In the genomic region with DNA sequence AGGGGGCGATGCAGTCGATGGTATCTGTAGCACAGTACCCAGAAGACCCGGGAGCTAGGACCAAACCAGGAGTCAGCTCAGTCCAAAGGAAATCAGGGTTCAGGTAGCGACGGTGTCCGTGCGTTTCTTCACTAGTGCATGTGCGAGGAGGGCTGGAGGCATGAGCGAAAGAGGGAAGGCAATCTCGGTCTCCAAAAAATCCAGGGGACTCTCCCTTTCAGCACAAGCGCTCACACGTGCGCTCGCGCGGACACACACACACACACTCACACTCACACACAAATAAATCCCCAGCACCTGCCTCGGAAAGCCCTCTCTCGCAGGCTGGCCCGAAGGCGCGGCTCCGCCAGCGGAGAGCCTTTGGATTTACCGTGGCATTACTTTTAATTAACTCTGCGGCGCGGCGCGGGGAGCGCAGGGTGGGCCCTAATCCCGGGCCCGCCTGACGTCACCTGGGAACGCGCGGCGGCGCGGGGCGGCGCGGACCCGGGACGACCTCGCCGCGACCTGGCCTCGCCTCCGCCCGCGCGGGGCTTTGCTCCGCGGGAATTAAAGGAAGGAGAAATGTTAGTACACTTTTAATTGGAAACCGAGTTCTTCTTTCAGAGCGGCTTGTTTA, we compare ENCODE assay signal across 1 cellular context.
TF ChIP-seq lines count a peak whose summit lies in the region.

No MANE protein-coding gene starts in this region.

TF ChIP-seq in HEK293, 187 proteins besides CTCF, POLR2A, EP300 and RAD21 (continued from another document):
- TF ChIP-seq, protein P1, sequence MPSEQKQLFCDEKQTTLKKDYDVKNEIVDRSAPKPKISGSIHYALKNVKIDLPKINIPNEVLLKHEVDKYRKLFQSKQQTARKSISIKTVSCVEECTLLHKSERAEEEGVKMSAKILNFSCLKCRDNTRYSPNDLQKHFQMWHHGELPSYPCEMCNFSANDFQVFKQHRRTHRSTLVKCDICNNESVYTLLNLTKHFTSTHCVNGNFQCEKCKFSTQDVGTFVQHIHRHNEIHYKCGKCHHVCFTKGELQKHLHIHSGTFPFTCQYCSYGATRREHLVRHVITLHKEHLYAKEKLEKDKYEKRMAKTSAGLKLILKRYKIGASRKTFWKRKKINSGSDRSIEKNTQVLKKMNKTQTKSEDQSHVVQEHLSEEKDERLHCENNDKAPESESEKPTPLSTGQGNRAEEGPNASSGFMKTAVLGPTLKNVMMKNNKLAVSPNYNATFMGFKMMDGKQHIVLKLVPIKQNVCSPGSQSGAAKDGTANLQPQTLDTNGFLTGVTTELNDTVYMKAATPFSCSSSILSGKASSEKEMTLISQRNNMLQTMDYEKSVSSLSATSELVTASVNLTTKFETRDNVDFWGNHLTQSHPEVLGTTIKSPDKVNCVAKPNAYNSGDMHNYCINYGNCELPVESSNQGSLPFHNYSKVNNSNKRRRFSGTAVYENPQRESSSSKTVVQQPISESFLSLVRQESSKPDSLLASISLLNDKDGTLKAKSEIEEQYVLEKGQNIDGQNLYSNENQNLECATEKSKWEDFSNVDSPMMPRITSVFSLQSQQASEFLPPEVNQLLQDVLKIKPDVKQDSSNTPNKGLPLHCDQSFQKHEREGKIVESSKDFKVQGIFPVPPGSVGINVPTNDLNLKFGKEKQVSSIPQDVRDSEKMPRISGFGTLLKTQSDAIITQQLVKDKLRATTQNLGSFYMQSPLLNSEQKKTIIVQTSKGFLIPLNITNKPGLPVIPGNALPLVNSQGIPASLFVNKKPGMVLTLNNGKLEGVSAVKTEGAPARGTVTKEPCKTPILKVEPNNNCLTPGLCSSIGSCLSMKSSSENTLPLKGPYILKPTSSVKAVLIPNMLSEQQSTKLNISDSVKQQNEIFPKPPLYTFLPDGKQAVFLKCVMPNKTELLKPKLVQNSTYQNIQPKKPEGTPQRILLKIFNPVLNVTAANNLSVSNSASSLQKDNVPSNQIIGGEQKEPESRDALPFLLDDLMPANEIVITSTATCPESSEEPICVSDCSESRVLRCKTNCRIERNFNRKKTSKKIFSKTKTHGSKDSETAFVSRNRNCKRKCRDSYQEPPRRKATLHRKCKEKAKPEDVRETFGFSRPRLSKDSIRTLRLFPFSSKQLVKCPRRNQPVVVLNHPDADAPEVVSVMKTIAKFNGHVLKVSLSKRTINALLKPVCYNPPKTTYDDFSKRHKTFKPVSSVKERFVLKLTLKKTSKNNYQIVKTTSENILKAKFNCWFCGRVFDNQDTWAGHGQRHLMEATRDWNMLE (tag by site-specific recombination; conservative IDR thresholded peaks at IDR 0.05; ENCODE audit: low read depth), result no peak
- TF ChIP-seq ZNF155 (tag by site-specific recombination; IDR thresholded peaks at IDR 0.05), result no peak
- TF ChIP-seq KLF7 (tag by site-specific recombination; IDR thresholded peaks at IDR 0.05; ENCODE audit: borderline replicate concordance), result no peak
- no peak for TF ChIP-seq ZNF670 (tag by site-specific recombination; IDR thresholded peaks at IDR 0.05; ENCODE audit: low read depth)
- TF ChIP-seq, protein P2, sequence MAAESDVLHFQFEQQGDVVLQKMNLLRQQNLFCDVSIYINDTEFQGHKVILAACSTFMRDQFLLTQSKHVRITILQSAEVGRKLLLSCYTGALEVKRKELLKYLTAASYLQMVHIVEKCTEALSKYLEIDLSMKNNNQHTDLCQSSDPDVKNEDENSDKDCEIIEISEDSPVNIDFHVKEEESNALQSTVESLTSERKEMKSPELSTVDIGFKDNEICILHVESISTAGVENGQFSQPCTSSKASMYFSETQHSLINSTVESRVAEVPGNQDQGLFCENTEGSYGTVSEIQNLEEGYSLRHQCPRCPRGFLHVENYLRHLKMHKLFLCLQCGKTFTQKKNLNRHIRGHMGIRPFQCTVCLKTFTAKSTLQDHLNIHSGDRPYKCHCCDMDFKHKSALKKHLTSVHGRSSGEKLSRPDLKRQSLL (tag by site-specific recombination; IDR thresholded peaks at IDR 0.05), result no peak
- TF ChIP-seq ZNF561 (tag by site-specific recombination; IDR thresholded peaks at IDR 0.05; ENCODE audit: borderline replicate concordance), result no peak; the same call in 1 of the 2 replicates
- TF ChIP-seq ZXDB (tag by site-specific recombination; IDR thresholded peaks at IDR 0.05), result no peak
- TF ChIP-seq ZSCAN23 (tag by site-specific recombination; IDR thresholded peaks at IDR 0.05), result no peak
- TF ChIP-seq, protein P3, sequence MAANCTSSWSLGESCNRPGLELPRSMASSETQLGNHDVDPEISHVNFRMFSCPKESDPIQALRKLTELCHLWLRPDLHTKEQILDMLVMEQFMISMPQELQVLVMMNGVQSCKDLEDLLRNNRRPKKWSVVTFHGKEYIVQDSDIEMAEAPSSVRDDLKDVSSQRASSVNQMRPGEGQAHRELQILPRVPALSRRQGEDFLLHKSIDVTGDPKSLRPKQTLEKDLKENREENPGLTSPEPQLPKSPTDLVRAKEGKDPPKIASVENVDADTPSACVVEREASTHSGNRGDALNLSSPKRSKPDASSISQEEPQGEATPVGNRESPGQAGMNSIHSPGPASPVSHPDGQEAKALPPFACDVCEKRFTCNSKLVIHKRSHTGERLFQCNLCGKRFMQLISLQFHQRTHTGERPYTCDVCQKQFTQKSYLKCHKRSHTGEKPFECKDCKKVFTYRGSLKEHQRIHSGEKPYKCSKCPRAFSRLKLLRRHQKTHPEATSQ (tag by site-specific recombination; IDR thresholded peaks at IDR 0.05), result no peak
